ENCODE assay signal across 1 cellular context in genomic region chr20:1469925-1470571, GRCh38.
TF ChIP-seq lines count a peak whose summit lies in the region.

No MANE protein-coding gene starts in this region.

TF ChIP-seq in HepG2, 621 proteins besides CTCF, POLR2A, EP300 and RAD21 (continued from another document and continues in another):
- TF ChIP-seq ZNF329 (CRISPR knock-in tag; IDR thresholded peaks at IDR 0.05; ENCODE audit: low read depth) (no peak), IRF2 (CRISPR knock-in tag; IDR thresholded peaks at IDR 0.05) (peak; percentile 91), ZNF251 (CRISPR knock-in tag; IDR thresholded peaks at IDR 0.05) (no peak), KDM3A (CRISPR knock-in tag; IDR thresholded peaks at IDR 0.05; ENCODE audit: low read depth) (peak; percentile 79; the same call in 1 of the 2 replicates), ZNF569 (CRISPR knock-in tag; IDR thresholded peaks at IDR 0.05; ENCODE audit: borderline replicate concordance) (no peak), ERF (CRISPR knock-in tag; IDR thresholded peaks at IDR 0.05) (peak; percentile 84), ZZZ3 (CRISPR knock-in tag; IDR thresholded peaks at IDR 0.05; ENCODE audit: borderline replicate concordance) (peak; percentile 82; the same call in 1 of the 2 replicates), SPEN (CRISPR knock-in tag; IDR thresholded peaks at IDR 0.05; ENCODE audit: low read depth) (peak; percentile 68; the same call in 1 of the 2 replicates), KAT7 (CRISPR knock-in tag; IDR thresholded peaks at IDR 0.05; ENCODE audit: borderline replicate concordance) (0 out of 2 replicates have a peak, but pooled peaks have one; percentile 44), ARID2 (CRISPR knock-in tag; IDR thresholded peaks at IDR 0.05; ENCODE audit: borderline replicate concordance) (no peak), ZSCAN31 (CRISPR knock-in tag; IDR thresholded peaks at IDR 0.05; ENCODE audit: low read depth) (no peak), ZNF333 (CRISPR knock-in tag; IDR thresholded peaks at IDR 0.05; ENCODE audit: borderline replicate concordance) (no peak), ZNF20 (CRISPR knock-in tag; IDR thresholded peaks at IDR 0.05) (no peak), JDP2 (CRISPR knock-in tag; IDR thresholded peaks at IDR 0.05; ENCODE audit: borderline replicate concordance) (no peak), ZNF850 (CRISPR knock-in tag; conservative IDR thresholded peaks at IDR 0.05) (no peak), ZNF550 (CRISPR knock-in tag; IDR thresholded peaks at IDR 0.05; ENCODE audit: borderline replicate concordance) (peak; percentile 86; the same call in 1 of the 2 replicates), U2AF2 (IDR thresholded peaks at IDR 0.05; ENCODE audit: low read depth, low read length) (no peak), CCDC6 (CRISPR knock-in tag; IDR thresholded peaks at IDR 0.05) (no peak), HNRNPL (IDR thresholded peaks at IDR 0.05; ENCODE audit: low read depth, low read length) (no peak), SMYD3 (CRISPR knock-in tag; IDR thresholded peaks at IDR 0.05) (no peak), ZNF576 (CRISPR knock-in tag; IDR thresholded peaks at IDR 0.05) (no peak), ZNF570 (CRISPR knock-in tag; IDR thresholded peaks at IDR 0.05; ENCODE audit: borderline replicate concordance) (no peak), SMAD3 (CRISPR knock-in tag; IDR thresholded peaks at IDR 0.05) (peak; percentile 85), ZNF101 (CRISPR knock-in tag; IDR thresholded peaks at IDR 0.05; ENCODE audit: borderline replicate concordance, low read depth) (no peak), ZNF136 (CRISPR knock-in tag; IDR thresholded peaks at IDR 0.05; ENCODE audit: low read depth) (no peak; the same call in 1 of the 2 replicates), ETV5 (CRISPR knock-in tag; IDR thresholded peaks at IDR 0.05; ENCODE audit: borderline replicate concordance) (peak; percentile 31; the same call in 1 of the 2 replicates), NFIB (CRISPR knock-in tag; IDR thresholded peaks at IDR 0.05; ENCODE audit: borderline replicate concordance) (no peak), ZNF883 (CRISPR knock-in tag; IDR thresholded peaks at IDR 0.05; ENCODE audit: not compliant biosample characterization) (no peak), RFX1 (IDR thresholded peaks at IDR 0.05) (no peak), ZNF513 (CRISPR knock-in tag; conservative IDR thresholded peaks at IDR 0.05) (no peak), FOXK1 (CRISPR knock-in tag; IDR thresholded peaks at IDR 0.05; ENCODE audit: borderline replicate concordance, low read depth) (0 out of 2 replicates have a peak, but pooled peaks have one; percentile 52), ZNF598 (CRISPR knock-in tag; IDR thresholded peaks at IDR 0.05; ENCODE audit: borderline replicate concordance) (no peak; the same call in 1 of the 2 replicates), ZNF879 (CRISPR knock-in tag; IDR thresholded peaks at IDR 0.05) (no peak), ZNF740 (CRISPR knock-in tag; IDR thresholded peaks at IDR 0.05) (no peak), KLF16 (CRISPR knock-in tag; IDR thresholded peaks at IDR 0.05) (peak in 1 of 2 experiments; percentile 88; a peak in 2 of 4 replicates), KLF6 (CRISPR knock-in tag; IDR thresholded peaks at IDR 0.05) (no peak), ZNF546 (CRISPR knock-in tag; conservative IDR thresholded peaks at IDR 0.05) (no peak), ISX (CRISPR knock-in tag; conservative IDR thresholded peaks at IDR 0.05) (no peak), ZNF589 (CRISPR knock-in tag; conservative IDR thresholded peaks at IDR 0.05) (no peak), THYN1 (CRISPR knock-in tag; IDR thresholded peaks at IDR 0.05; ENCODE audit: borderline replicate concordance, low read depth) (no peak), GFI1 (CRISPR knock-in tag; IDR thresholded peaks at IDR 0.05; ENCODE audit: borderline replicate concordance) (no peak), ZNF607 (CRISPR knock-in tag; IDR thresholded peaks at IDR 0.05; ENCODE audit: borderline replicate concordance) (peak; percentile 48; the same call in 1 of the 2 replicates), ZNF878 (CRISPR knock-in tag; IDR thresholded peaks at IDR 0.05) (0 out of 2 replicates have a peak, but pooled peaks have one; percentile 34), U2AF1 (optimal IDR thresholded peaks at IDR 0.05; ENCODE audit: low read depth, low read length) (no peak), CENPX (CRISPR knock-in tag; IDR thresholded peaks at IDR 0.05) (no peak), KLF11 (CRISPR knock-in tag; IDR thresholded peaks at IDR 0.05) (peak; percentile 74; the same call in 1 of the 2 replicates), ZNF34 (CRISPR knock-in tag; IDR thresholded peaks at IDR 0.05; ENCODE audit: borderline replicate concordance) (no peak), YEATS2 (CRISPR knock-in tag; IDR thresholded peaks at IDR 0.05; ENCODE audit: borderline replicate concordance) (peak; percentile 65; the same call in 1 of the 2 replicates), ZNF432 (CRISPR knock-in tag; IDR thresholded peaks at IDR 0.05; ENCODE audit: borderline replicate concordance) (no peak), DPF2 (CRISPR knock-in tag; IDR thresholded peaks at IDR 0.05; ENCODE audit: borderline replicate concordance, low read depth) (no peak), ZNF775 (CRISPR knock-in tag; IDR thresholded peaks at IDR 0.05; ENCODE audit: borderline replicate concordance) (no peak), ZNF33B (CRISPR knock-in tag; IDR thresholded peaks at IDR 0.05) (no peak), PLRG1 (conservative IDR thresholded peaks at IDR 0.05) (no peak), ZNF256 (CRISPR knock-in tag; conservative IDR thresholded peaks at IDR 0.05) (no peak), GATAD2A (CRISPR knock-in tag; IDR thresholded peaks at IDR 0.05) (peak; percentile 93), THAP9 (CRISPR knock-in tag; IDR thresholded peaks at IDR 0.05; ENCODE audit: borderline replicate concordance) (peak; percentile 87), CAMTA2 (CRISPR knock-in tag; IDR thresholded peaks at IDR 0.05; ENCODE audit: borderline replicate concordance) (no peak), CREB3 (CRISPR knock-in tag; IDR thresholded peaks at IDR 0.05) (no peak), ZNF430 (CRISPR knock-in tag; IDR thresholded peaks at IDR 0.05) (peak; percentile 83), MEIS2 (CRISPR knock-in tag; IDR thresholded peaks at IDR 0.05) (0 out of 2 replicates have a peak, but pooled peaks have one; percentile 18), SIN3A (IDR thresholded peaks at IDR 0.05; ENCODE audit: borderline replicate concordance, low read depth, low read length) (no peak)
- TF ChIP-seq, protein P1, sequence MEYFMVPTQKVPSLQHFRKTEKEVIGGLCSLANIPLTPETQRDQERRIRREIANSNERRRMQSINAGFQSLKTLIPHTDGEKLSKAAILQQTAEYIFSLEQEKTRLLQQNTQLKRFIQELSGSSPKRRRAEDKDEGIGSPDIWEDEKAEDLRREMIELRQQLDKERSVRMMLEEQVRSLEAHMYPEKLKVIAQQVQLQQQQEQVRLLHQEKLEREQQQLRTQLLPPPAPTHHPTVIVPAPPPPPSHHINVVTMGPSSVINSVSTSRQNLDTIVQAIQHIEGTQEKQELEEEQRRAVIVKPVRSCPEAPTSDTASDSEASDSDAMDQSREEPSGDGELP (IDR thresholded peaks at IDR 0.05; ENCODE audit: borderline replicate concordance, low read depth), result peak; percentile 18; the same call in 1 of the 2 replicates
- TF ChIP-seq, protein P2, sequence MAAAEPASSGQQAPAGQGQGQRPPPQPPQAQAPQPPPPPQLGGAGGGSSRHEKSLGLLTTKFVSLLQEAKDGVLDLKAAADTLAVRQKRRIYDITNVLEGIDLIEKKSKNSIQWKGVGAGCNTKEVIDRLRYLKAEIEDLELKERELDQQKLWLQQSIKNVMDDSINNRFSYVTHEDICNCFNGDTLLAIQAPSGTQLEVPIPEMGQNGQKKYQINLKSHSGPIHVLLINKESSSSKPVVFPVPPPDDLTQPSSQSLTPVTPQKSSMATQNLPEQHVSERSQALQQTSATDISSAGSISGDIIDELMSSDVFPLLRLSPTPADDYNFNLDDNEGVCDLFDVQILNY (CRISPR knock-in tag; conservative IDR thresholded peaks at IDR 0.05), result no peak
- TF ChIP-seq, protein P3, sequence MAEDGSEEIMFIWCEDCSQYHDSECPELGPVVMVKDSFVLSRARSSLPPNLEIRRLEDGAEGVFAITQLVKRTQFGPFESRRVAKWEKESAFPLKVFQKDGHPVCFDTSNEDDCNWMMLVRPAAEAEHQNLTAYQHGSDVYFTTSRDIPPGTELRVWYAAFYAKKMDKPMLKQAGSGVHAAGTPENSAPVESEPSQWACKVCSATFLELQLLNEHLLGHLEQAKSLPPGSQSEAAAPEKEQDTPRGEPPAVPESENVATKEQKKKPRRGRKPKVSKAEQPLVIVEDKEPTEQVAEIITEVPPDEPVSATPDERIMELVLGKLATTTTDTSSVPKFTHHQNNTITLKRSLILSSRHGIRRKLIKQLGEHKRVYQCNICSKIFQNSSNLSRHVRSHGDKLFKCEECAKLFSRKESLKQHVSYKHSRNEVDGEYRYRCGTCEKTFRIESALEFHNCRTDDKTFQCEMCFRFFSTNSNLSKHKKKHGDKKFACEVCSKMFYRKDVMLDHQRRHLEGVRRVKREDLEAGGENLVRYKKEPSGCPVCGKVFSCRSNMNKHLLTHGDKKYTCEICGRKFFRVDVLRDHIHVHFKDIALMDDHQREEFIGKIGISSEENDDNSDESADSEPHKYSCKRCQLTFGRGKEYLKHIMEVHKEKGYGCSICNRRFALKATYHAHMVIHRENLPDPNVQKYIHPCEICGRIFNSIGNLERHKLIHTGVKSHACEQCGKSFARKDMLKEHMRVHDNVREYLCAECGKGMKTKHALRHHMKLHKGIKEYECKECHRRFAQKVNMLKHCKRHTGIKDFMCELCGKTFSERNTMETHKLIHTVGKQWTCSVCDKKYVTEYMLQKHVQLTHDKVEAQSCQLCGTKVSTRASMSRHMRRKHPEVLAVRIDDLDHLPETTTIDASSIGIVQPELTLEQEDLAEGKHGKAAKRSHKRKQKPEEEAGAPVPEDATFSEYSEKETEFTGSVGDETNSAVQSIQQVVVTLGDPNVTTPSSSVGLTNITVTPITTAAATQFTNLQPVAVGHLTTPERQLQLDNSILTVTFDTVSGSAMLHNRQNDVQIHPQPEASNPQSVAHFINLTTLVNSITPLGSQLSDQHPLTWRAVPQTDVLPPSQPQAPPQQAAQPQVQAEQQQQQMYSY (CRISPR knock-in tag; IDR thresholded peaks at IDR 0.05), result no peak
